ENCODE assay signal across 8 cellular contexts in genomic region chr7:47444376-47445098, GRCh38.
DNase-seq lines count a peak whose midpoint lies in the region; ATAC-seq and TF ChIP-seq lines count a peak whose summit lies in the region.

No MANE protein-coding gene starts in this region.

- H2BK120ac ChIP-seq in neuronal stem cell (ENCODE audit: low read depth, low read length): no peak overlapping the region

- TF ChIP-seq POLR2A in suprapubic skin (IDR thresholded peaks at IDR 0.05): no peak

- H2BK15ac ChIP-seq in neuronal stem cell (ENCODE audit: low read length): no peak overlapping the region

- H4K91ac ChIP-seq in neuronal stem cell (ENCODE audit: low read depth, low read length, poor library complexity): no peak overlapping the region

- H2BK5ac ChIP-seq in neuronal stem cell (ENCODE audit: low read length): no peak overlapping the region

- no peak overlapping the region for H3K14ac ChIP-seq in neuronal stem cell (ENCODE audit: low read length)

- no peak overlapping the region for H4K8ac ChIP-seq in neuronal stem cell (ENCODE audit: low read depth, low read length)

- H3K9me3 ChIP-seq in suprapubic skin: no peaks in the 10 kb centered on the region
- H3K9me3 ChIP-seq in neuronal stem cell (replicated peaks in 1 of 2; ENCODE audit: control insufficient read depth in 2 of 2, insufficient read depth in 1 of 2, low read depth in 1 of 2, low read length in 2 of 2): no peaks in the 10 kb centered on the region

- H2AFZ ChIP-seq in neuronal stem cell (ENCODE audit: low read length): no peak overlapping the region

- no peak overlapping the region for H3K4ac ChIP-seq in neuronal stem cell (ENCODE audit: low read length)

- DNase-seq in RPMI8226: peak; percentile 50
- DNase-seq in germinal center (ENCODE audit: low spot score): peak; percentile 35
- DNase-seq in suprapubic skin (ENCODE audit: low spot score in 2 of 2): no peak
- no peak for DNase-seq in dedifferentiated amniotic fluid mesenchymal stem cell (ENCODE audit: extremely low spot score)
- DNase-seq in neuronal stem cell (ENCODE audit: low spot score): no peak

- H3K4me1 ChIP-seq in suprapubic skin (no peaks in the 10 kb centered on the region), neuronal stem cell (ENCODE audit: control insufficient read depth in 2 of 2, insufficient read depth in 1 of 2, low read depth in 1 of 2, low read length in 2 of 2) (peaks cover 5 to 16% of the 10 kb centered on the region in 2 donors)

- peak; percentile 8 to 20 for TF ChIP-seq CTCF in suprapubic skin (IDR thresholded peaks at IDR 0.05)

- no peak overlapping the region for H2BK12ac ChIP-seq in neuronal stem cell (ENCODE audit: low read length)

- H3K27me3 ChIP-seq in suprapubic skin (no peaks in the 10 kb centered on the region), neuronal stem cell (ENCODE audit: control insufficient read depth in 3 of 3, insufficient read depth in 3 of 3, low read depth in 1 of 3, low read length in 3 of 3) (no peaks in the 10 kb centered on the region)

- no peak overlapping the region for H3K4me3 ChIP-seq in suprapubic skin
- H3K4me3 ChIP-seq in neuronal stem cell (ENCODE audit: low read length in 2 of 2): no peak overlapping the region

- TF ChIP-seq EP300 in suprapubic skin (IDR thresholded peaks at IDR 0.05): no peak

- H3K9ac ChIP-seq in neuronal stem cell (ENCODE audit: low read depth, low read length, poor library complexity): no peak overlapping the region

- WGBS in suprapubic skin: 72% methylated on average over 14 of the region's 14 CpGs
- WGBS in neuronal stem cell (ENCODE audit: extremely low coverage in 2 of 2, insufficient read length in 2 of 2, insufficient replicate concordance in 1 of 2), 2 donors: no CpG with 5 or more reads among the region's 14 CpGs

- no peak overlapping the region for H2AK5ac ChIP-seq in neuronal stem cell (ENCODE audit: low read depth, low read length)

- H3K36me3 ChIP-seq in suprapubic skin (no peaks in the 10 kb centered on the region), neuronal stem cell (replicated peaks in 1 of 2; ENCODE audit: control insufficient read depth in 2 of 2, insufficient read depth in 2 of 2, low read length in 2 of 2) (peaks cover 0 to 2% of the 10 kb centered on the region in 2 donors)

- H3K4me2 ChIP-seq in neuronal stem cell (ENCODE audit: insufficient read depth, low read length, poor library complexity, severe bottlenecking): no peak overlapping the region

- ATAC-seq in GM19351 (IDR thresholded peaks at IDR 0.05; ENCODE audit: unreplicated experiment): peak; percentile 79
- ATAC-seq in GM21447 (IDR thresholded peaks at IDR 0.05; ENCODE audit: unreplicated experiment): no peak
- ATAC-seq in GM19452 (IDR thresholded peaks at IDR 0.05; ENCODE audit: unreplicated experiment): no peak

- H3K23ac ChIP-seq in neuronal stem cell (ENCODE audit: low read depth, low read length, poor library complexity): no peak overlapping the region

- H3K18ac ChIP-seq in neuronal stem cell (ENCODE audit: low read length): no peak overlapping the region

- H3K79me1 ChIP-seq in neuronal stem cell (ENCODE audit: low read depth, low read length): peaks cover 14% of the 10 kb centered on the region

- no peak overlapping the region for H3K27ac ChIP-seq in suprapubic skin
- no peak overlapping the region for H3K27ac ChIP-seq in neuronal stem cell (replicated peaks; ENCODE audit: low read length)

Comparison
In these comparisons a context has a peak if more than half of its experiments do, and no peak if none do; other contexts are left out.
1. DNase-seq: peak in RPMI8226 (single experiment) and germinal center (single experiment); none in suprapubic skin (0 of 2), dedifferentiated amniotic fluid mesenchymal stem cell (single experiment) and neuronal stem cell (single experiment).